11 cellular contexts compared by ENCODE assay signal in the genomic region with DNA sequence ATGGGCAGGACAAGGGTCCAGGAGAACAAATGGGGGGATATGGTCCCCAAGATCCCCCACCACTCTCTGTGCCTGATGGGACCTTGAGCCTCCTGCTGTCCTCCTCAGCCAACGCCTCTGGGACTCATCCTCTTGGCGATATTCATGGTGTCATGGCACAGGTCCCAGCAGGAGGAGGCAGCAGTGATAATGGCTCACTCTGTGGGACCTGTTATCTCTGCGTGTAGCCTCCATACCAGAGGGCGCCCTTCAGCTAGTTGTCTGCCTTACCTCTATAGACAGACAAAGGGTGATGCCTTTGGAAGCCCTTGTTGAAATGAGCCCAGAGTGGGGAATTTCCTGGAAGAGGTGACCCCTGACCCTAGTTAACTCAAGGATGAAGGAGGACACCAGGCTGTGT. TPM values are rescaled to one million over a fixed set of nuclear protein-coding genes. Genes with fewer than 3 reads are reported as not detected.
DNase-seq lines count a peak whose midpoint lies in the region; ATAC-seq and TF ChIP-seq lines count a peak whose summit lies in the region.
"Had no signal": no experiment of that assay in that cellular context is flagged by ENCODE, and none has a peak within 500 bp of the region (broad histone marks: within the 10 kb centered on the region; RNA-seq: fewer than 3 reads in every experiment).

No MANE protein-coding gene starts in this region.

- POLR2A ChIA-PET in A673 (lab: Charles Lee; ENCODE audit: low non-redundant PET), result no interaction called here

- intact Hi-C loops in left ventricle myocardium superior (cut with micrococcal nuclease) (no loop called here), A673 (cut with micrococcal nuclease; ENCODE audit: unreplicated experiment) (no loop called here)

- ATAC-seq in left ventricle myocardium superior (peak; percentile 50), GM18868 (IDR thresholded peaks at IDR 0.05; ENCODE audit: unreplicated experiment) (no peak)

- H3K9me3 ChIP-seq in A673 (ENCODE audit: low read depth, low read length, poor library complexity, severe bottlenecking), result no peaks in the 10 kb centered on the region

- H3K4me1 ChIP-seq in A673 (ENCODE audit: insufficient read depth, low read length, poor library complexity, severe bottlenecking), result no peaks in the 10 kb centered on the region

- H3K4me3 ChIP-seq in A673 (ENCODE audit: low read depth, low read length, poor library complexity, severe bottlenecking), result no peak overlapping the region

- peak; percentile 10 for TF ChIP-seq CTCF in GM13976 (IDR thresholded peaks at IDR 0.05; ENCODE audit: borderline replicate concordance, control extremely low read depth, extremely low read depth, insufficient read depth, missing control alignments)
- no peak for TF ChIP-seq CTCF in A673 (conservative IDR thresholded peaks at IDR 0.05; ENCODE audit: low read depth, low read length)

- no peak overlapping the region for H3K27ac ChIP-seq in A673 (ENCODE audit: low read depth, low read length, poor library complexity, severe bottlenecking)

- in situ Hi-C loops in GM13976 (cut with MboI; ENCODE audit: low sequenced_read_pairs, unreplicated experiment), result no loop called here

- no peaks in the 10 kb centered on the region for H3K27me3 ChIP-seq in A673 (replicated peaks; ENCODE audit: insufficient read depth, low read depth, low read length, poor library complexity)

- no TSS peak for BruUV-seq in A673 (replicated peaks; lab: Mats Ljungman, UMichigan)

- CTCF ChIA-PET in A673 (lab: Charles Lee), result no interaction called here

- DNase-seq in D341Med (ENCODE audit: low spot score) (peak; percentile 69), GM13976 (ENCODE audit: low spot score) (peak; percentile 57), SW480 (ENCODE audit: low spot score) (peak; percentile 47), left ventricle myocardium superior (peak; percentile 62), A673 (ENCODE audit: low spot score) (no peak), amygdala (lab: John Stamatoyannopoulos, UW) (no peak)
- DNase-seq in stimulated activated CD4-positive, alpha-beta T cell treated with anti-CD3 and anti-CD28 coated beads, Interleukin-4, amount 100 ng/mL, for 24 hours, result no peak
- DNase-seq: activated B cell treated with CpG ODN at 0.5 μM for 24 hours, NCI-H526 treated with DMSO at 0.1 percent for 48 hours had no signal

- peaks cover 3% of the 10 kb centered on the region for H3K36me3 ChIP-seq in A673 (ENCODE audit: insufficient read depth, low read length, poor library complexity, severe bottlenecking)

RNA-seq across cellular contexts. Expression of gene ZBTB47, which starts 7.4 kb away (rescaled TPM):
- total RNA-seq in left ventricle myocardium superior (90.5 TPM), A673 (2021) (4.4 and 4.5 TPM in 2 replicates)

RNA-seq across cellular contexts. Expression of gene KLHL40, which starts 24.4 kb away (rescaled TPM):
- total RNA-seq in left ventricle myocardium superior, result 0.12 TPM
- not detected in 2 replicates for total RNA-seq in A673 (2021)
- total RNA-seq: activated B cell treated with CpG ODN at 0.5 μM for 24 hours, mononuclear cell had no signal

RNA-seq across cellular contexts. Expression of gene HHATL, which starts 41.7 kb away (rescaled TPM):
- 463 TPM for total RNA-seq in left ventricle myocardium superior
- total RNA-seq in A673 (2021), result not detected in 2 replicates
- total RNA-seq: activated B cell treated with CpG ODN at 0.5 μM for 24 hours, mononuclear cell had no signal

Comparison
In these comparisons a context has a peak if more than half of its experiments do, and no peak if none do; other contexts are left out.
1. DNase-seq: peak in D341Med (single experiment), GM13976 (single experiment), SW480 (single experiment) and left ventricle myocardium superior (single experiment); none in A673 (single experiment), stimulated activated CD4-positive, alpha-beta T cell treated with anti-CD3 and anti-CD28 coated beads, Interleukin-4, amount 100 ng/mL, for 24 hours (single experiment) and amygdala (0 of 56).
2. RNA of gene ZBTB47, which starts 7.4 kb away (total RNA-seq): 90.5 TPM in left ventricle myocardium superior (single experiment); 4.4 to 4.5 TPM in A673; every median in the first group is over 10 times any median in the second.
3. RNA of gene HHATL, which starts 41.7 kb away (total RNA-seq): 463 TPM in left ventricle myocardium superior (single experiment); not detected in A673; every median in the first group is over 100 times any median in the second.